Comparison of ENCODE assay signal across 1 cellular context in genomic region chr7:1159933-1160664, GRCh38.
TF ChIP-seq lines count a peak whose summit lies in the region.

TSS of gene ZFAND2A (minus strand) at chr7:1160196. CDS start at chr7:1158212, 1,984 bp downstream.

TF ChIP-seq in K562, 482 proteins besides CTCF, POLR2A, EP300 and RAD21 (continued from another document and continues in another):
- TF ChIP-seq MBD2 (IDR thresholded peaks at IDR 0.05; ENCODE audit: borderline replicate concordance, low read depth), result peak; percentile 81; the same call in 1 of the 2 replicates
- peak; percentile 74 for TF ChIP-seq POLR2H (tag; IDR thresholded peaks at IDR 0.05; ENCODE audit: low read depth)
- peak; percentile 85 for TF ChIP-seq GABPB1 (CRISPR knock-in tag; IDR thresholded peaks at IDR 0.05)
- TF ChIP-seq PKNOX1 (IDR thresholded peaks at IDR 0.05), result no peak
- 0 out of 2 replicates have a peak, but pooled peaks have one; percentile 38 for TF ChIP-seq SOX6 (IDR thresholded peaks at IDR 0.05)
- peak; percentile 22; the same call in 1 of the 2 replicates for TF ChIP-seq MAFF (IDR thresholded peaks at IDR 0.05; ENCODE audit: low read length)
- TF ChIP-seq KLF16 (IDR thresholded peaks at IDR 0.05), result no peak
- no peak for TF ChIP-seq GTF2E2 (tag; IDR thresholded peaks at IDR 0.05)
- no peak for TF ChIP-seq CBX3 (IDR thresholded peaks at IDR 0.05; ENCODE audit: borderline replicate concordance in 1 of 2, low read length in 2 of 2)
- TF ChIP-seq HDAC2 (IDR thresholded peaks at IDR 0.05), result peak; percentile 72; the same call in 1 of the 2 replicates
- no peak for TF ChIP-seq ZFP30 (CRISPR knock-in tag; IDR thresholded peaks at IDR 0.05; ENCODE audit: borderline replicate concordance)
- TF ChIP-seq CSDE1 (IDR thresholded peaks at IDR 0.05), result peak in 1 of 2 experiments; percentile 88; a peak in 2 of 4 replicates
- peak; percentile 99 for TF ChIP-seq MTA1 (IDR thresholded peaks at IDR 0.05; ENCODE audit: borderline replicate concordance)
- no peak for TF ChIP-seq POLR3G (IDR thresholded peaks at IDR 0.05; ENCODE audit: extremely low read depth, insufficient read length, insufficient replicate concordance)
- TF ChIP-seq CREB1 (IDR thresholded peaks at IDR 0.05), result peak; percentile 99
- peak; percentile 100 for TF ChIP-seq CREB1 (CRISPR knock-in tag; IDR thresholded peaks at IDR 0.05)
- 0 out of 4 replicates have a peak, but pooled peaks of 1 of the 2 experiments have one; percentile 22 for TF ChIP-seq SIX5 (IDR thresholded peaks at IDR 0.05; ENCODE audit: borderline replicate concordance in 1 of 2, insufficient read depth in 1 of 2, low read depth in 1 of 2, low read length in 2 of 2)
- TF ChIP-seq RBM25 (IDR thresholded peaks at IDR 0.05; ENCODE audit: low read depth, low read length, severe bottlenecking), result peak; percentile 99
- TF ChIP-seq ATF7 (IDR thresholded peaks at IDR 0.05), result peak; percentile 84
- no peak for TF ChIP-seq GTF2F1 (IDR thresholded peaks at IDR 0.05; ENCODE audit: low read depth, low read length)
- TF ChIP-seq ZNF436 (CRISPR knock-in tag; IDR thresholded peaks at IDR 0.05), result no peak
- peak; percentile 51; the same call in 1 of the 2 replicates for TF ChIP-seq E2F4 (CRISPR knock-in tag; IDR thresholded peaks at IDR 0.05; ENCODE audit: low read depth)
- TF ChIP-seq TAF9B (IDR thresholded peaks at IDR 0.05; ENCODE audit: partially characterized antibody), result no peak
- TF ChIP-seq ELF1 (tag; IDR thresholded peaks at IDR 0.05), result peak; percentile 96
- no peak for TF ChIP-seq CC2D1A (IDR thresholded peaks at IDR 0.05)
- TF ChIP-seq THRA (IDR thresholded peaks at IDR 0.05), result no peak
- peak; percentile 64; the same call in 1 of the 2 replicates for TF ChIP-seq EP400 (IDR thresholded peaks at IDR 0.05)
- TF ChIP-seq SMAD4 (CRISPR knock-in tag; conservative IDR thresholded peaks at IDR 0.05), result peak; percentile 37; the same call in 1 of the 2 replicates
- TF ChIP-seq STAT6 (CRISPR knock-in tag; IDR thresholded peaks at IDR 0.05), result no peak
- no peak for TF ChIP-seq LEF1 (IDR thresholded peaks at IDR 0.05)
- peak; percentile 65; the same call in 1 of the 2 replicates for TF ChIP-seq MAFK (IDR thresholded peaks at IDR 0.05; ENCODE audit: low read length)
- no peak for TF ChIP-seq ZNF740 (CRISPR knock-in tag; IDR thresholded peaks at IDR 0.05)
- TF ChIP-seq ZNF740 (tag; IDR thresholded peaks at IDR 0.05), result no peak
- peak; percentile 95 for TF ChIP-seq RBFOX2 (IDR thresholded peaks at IDR 0.05; ENCODE audit: low read depth, low read length)
- 0 out of 2 replicates have a peak, but pooled peaks have one; percentile 21 for TF ChIP-seq CHCHD3 (CRISPR knock-in tag; IDR thresholded peaks at IDR 0.05)
- no peak for TF ChIP-seq ELK1 (CRISPR knock-in tag; IDR thresholded peaks at IDR 0.05)
- TF ChIP-seq KAT8 (IDR thresholded peaks at IDR 0.05; ENCODE audit: low read depth), result 0 out of 2 replicates have a peak, but pooled peaks have one; percentile 40
- peak; percentile 26; the same call in 1 of the 2 replicates for TF ChIP-seq JUN (IDR thresholded peaks at IDR 0.05; ENCODE audit: borderline replicate concordance, low read depth, low read length)
- TF ChIP-seq JUN (CRISPR knock-in tag; IDR thresholded peaks at IDR 0.05; ENCODE audit: borderline replicate concordance), result no peak
- TF ChIP-seq THAP12 (CRISPR knock-in tag; IDR thresholded peaks at IDR 0.05), result no peak
- no peak for TF ChIP-seq ZNF511 (CRISPR knock-in tag; IDR thresholded peaks at IDR 0.05)
- TF ChIP-seq CBFA2T3 (IDR thresholded peaks at IDR 0.05), result no peak
- peak; percentile 56; the same call in 1 of the 2 replicates for TF ChIP-seq TFAP4 (CRISPR knock-in tag; IDR thresholded peaks at IDR 0.05; ENCODE audit: borderline replicate concordance)
